In genomic region chr2:71250945-71251344, GRCh38 we compare ENCODE assay signal across 23 cellular contexts.
"Had no signal": no experiment of that assay in that cellular context is flagged by ENCODE, and none has a peak within 500 bp of the region (broad histone marks: within the 10 kb centered on the region; RNA-seq: fewer than 3 reads in every experiment).

No MANE protein-coding gene starts in this region.

- H2AFZ ChIP-seq: neural progenitor cell had no signal

- ATAC-seq: gastrocnemius medialis; heart right ventricle; lower lobe of right lung; natural killer cell treated with Interleukin-12 subunit alpha and Interleukin-12 subunit beta and Interleukin-15 and Interleukin-18, amount 100 ng/mL, for 72 hours; right lobe of liver; stimulated activated effector memory CD8-positive, alpha-beta T cell treated with anti-CD3 and anti-CD28 coated beads, Interleukin-12 subunit alpha, Interleukin-12 subunit beta, amount 100 ng/mL, for 72 hours; stimulated activated naive CD8-positive, alpha-beta T cell treated with anti-CD3 and anti-CD28 coated beads, Interleukin-15, Interleukin-2, amounts not matched to agents 100 U/mL and 50 U/mL, for 24 hours had no signal

- H3K9me3 ChIP-seq: esophagus muscularis mucosa, gastrocnemius medialis, lower lobe of right lung, ovary, right lobe of liver, suprapubic skin, thyroid gland, upper lobe of left lung, vagina had no signal

- H3K4me3 ChIP-seq: esophagus muscularis mucosa, gastrocnemius medialis, heart right ventricle, left ventricle myocardium inferior, lower lobe of right lung, neural progenitor cell, ovary, right lobe of liver, suprapubic skin, thyroid gland, upper lobe of left lung, vagina had no signal

- H3K27ac ChIP-seq: epithelial cell of prostate, esophagus muscularis mucosa, gastrocnemius medialis, heart right ventricle, left ventricle myocardium inferior, lower lobe of right lung, neural progenitor cell, ovary, right lobe of liver, suprapubic skin, thyroid gland, upper lobe of left lung, vagina had no signal

- H3K4me1 ChIP-seq: esophagus muscularis mucosa, lower lobe of right lung, neural progenitor cell, right lobe of liver, suprapubic skin, thyroid gland, upper lobe of left lung, vagina had no signal

- H3K4me2 ChIP-seq: neural progenitor cell had no signal

- H3K36me3 ChIP-seq: esophagus muscularis mucosa, gastrocnemius medialis, heart right ventricle, left ventricle myocardium inferior, lower lobe of right lung, neural progenitor cell, ovary, right lobe of liver, suprapubic skin, thyroid gland, upper lobe of left lung, vagina had no signal

- H3K27me3 ChIP-seq: esophagus muscularis mucosa, gastrocnemius medialis, heart right ventricle, neural progenitor cell, ovary, right lobe of liver, thyroid gland, upper lobe of left lung, vagina had no signal

- FAIRE-seq: keratinocyte had no signal

- DNase-seq: effector memory CD4-positive, alpha-beta T cell; gastrocnemius medialis; heart right ventricle; hypothalamus; left ventricle myocardium inferior; lower lobe of right lung; midbrain; nucleus accumbens; ovary; right lobe of liver; stimulated activated CD4-positive, alpha-beta T cell treated with anti-CD3 and anti-CD28 coated beads, Interleukin-4, amount 100 ng/mL, for 1 hour; stimulated activated CD8-positive, alpha-beta memory T cell treated with anti-CD3 and anti-CD28 coated beads, Interleukin-4, amount 100 ng/mL, for 48 hours; stimulated activated naive CD8-positive, alpha-beta T cell treated with anti-CD3 and anti-CD28 coated beads, Interleukin-15, Interleukin-2, amounts not matched to agents 100 U/mL and 50 U/mL, for 24 hours; thyroid gland had no signal

- H3K9ac ChIP-seq: neural progenitor cell had no signal
